Comparison of ENCODE assay signal across 13 cellular contexts in the genomic region with DNA sequence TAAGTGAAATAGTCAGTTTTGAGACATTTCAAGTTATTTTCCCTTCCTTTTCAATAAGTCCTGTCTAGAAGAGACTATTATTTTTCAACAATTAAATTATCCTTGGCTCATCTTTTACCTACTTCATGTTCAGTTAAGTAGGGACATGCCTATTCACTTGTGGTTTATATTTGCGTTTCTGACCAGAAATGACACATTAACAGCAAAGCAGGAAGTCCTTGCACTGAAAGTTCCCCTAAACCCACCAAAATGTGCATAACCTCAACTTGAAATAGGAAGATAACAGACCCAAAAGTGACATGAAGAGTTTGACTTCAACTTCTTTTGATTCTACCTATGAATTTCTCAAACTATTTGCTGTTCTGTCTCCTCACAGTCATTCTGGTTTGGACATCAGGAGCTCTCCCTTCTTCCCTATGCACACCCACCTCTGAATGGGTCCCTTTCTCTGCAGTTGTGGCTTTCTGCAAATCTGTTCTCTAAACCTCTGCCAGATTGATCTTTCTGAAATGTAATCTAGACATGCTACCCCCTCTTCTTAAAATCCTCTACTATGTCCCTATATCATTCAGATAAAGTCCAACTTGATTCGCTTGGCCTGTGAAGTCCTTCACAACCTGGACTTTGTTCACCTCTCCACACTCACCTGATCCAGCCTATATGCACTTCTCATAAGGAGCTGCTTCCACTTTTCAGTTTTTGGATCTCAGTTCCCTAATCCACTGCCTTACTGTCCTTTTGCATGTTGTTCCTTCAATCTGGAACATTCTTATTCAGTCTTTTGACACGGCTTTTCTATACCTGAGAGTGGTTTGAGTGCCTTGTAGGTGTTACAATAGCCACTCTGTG.
DNase-seq lines count a peak whose midpoint lies in the region; ATAC-seq and TF ChIP-seq lines count a peak whose summit lies in the region.
"Had no signal": no experiment of that assay in that cellular context is flagged by ENCODE, and none has a peak within 500 bp of the region (broad histone marks: within the 10 kb centered on the region; RNA-seq: fewer than 3 reads in every experiment).

No MANE protein-coding gene starts in this region.

- POLR2A ChIA-PET in CD8-positive, alpha-beta memory T cell (lab: Charles Lee), result no interaction called here

- H3K36me3 ChIP-seq in left ventricle myocardium inferior, result no peaks in the 10 kb centered on the region
- no peaks in the 10 kb centered on the region for H3K36me3 ChIP-seq in CD8-positive, alpha-beta memory T cell (ENCODE audit: insufficient read depth, low read length)

- ATAC-seq in GM19324 (IDR thresholded peaks at IDR 0.05; ENCODE audit: low FRiP score, unreplicated experiment) (peak; percentile 89), HG02623 (IDR thresholded peaks at IDR 0.05; ENCODE audit: unreplicated experiment) (peak; percentile 94), HG03439 (IDR thresholded peaks at IDR 0.05; ENCODE audit: unreplicated experiment) (peak; percentile 82)
- ATAC-seq: activated CD8-positive, alpha-beta T cell treated with anti-CD3 and anti-CD28 coated beads, Interleukin-2, amount 10 ng/mL, durations not matched to agents 7 days and 5 days had no signal

- CTCF ChIA-PET in CD8-positive, alpha-beta memory T cell (lab: Charles Lee), result no interaction called here
- CTCF ChIA-PET in Calu3 (lab: Charles Lee), result no interaction called here

- TF ChIP-seq CTCF in left ventricle myocardium inferior (IDR thresholded peaks at IDR 0.05; ENCODE audit: borderline replicate concordance) (no peak), Calu3 (IDR thresholded peaks at IDR 0.05; ENCODE audit: unreplicated experiment) (no peak)

- peaks cover 6% of the 10 kb centered on the region for H3K9me3 ChIP-seq in left ventricle myocardium inferior (replicated peaks)
- H3K9me3 ChIP-seq in CD8-positive, alpha-beta memory T cell (ENCODE audit: low read length), result no peaks in the 10 kb centered on the region

- no peak overlapping the region for H3K4me3 ChIP-seq in left ventricle myocardium inferior
- no peak overlapping the region for H3K4me3 ChIP-seq in CD8-positive, alpha-beta memory T cell (ENCODE audit: low read length)

- H3K27me3 ChIP-seq in left ventricle myocardium inferior (ENCODE audit: low read depth), result no peaks in the 10 kb centered on the region
- no peaks in the 10 kb centered on the region for H3K27me3 ChIP-seq in CD8-positive, alpha-beta memory T cell (ENCODE audit: insufficient read depth, low read length, poor library complexity, severe bottlenecking)

- peaks cover 2 to 11% (median 5%) of the 10 kb centered on the region in 5 donors for H3K9me3 Mint-ChIP-seq in CD8-positive, alpha-beta memory T cell
- H3K9me3 Mint-ChIP-seq in Calu3 (ENCODE audit: low read depth, unreplicated experiment), result peaks cover 3% of the 10 kb centered on the region

- H3K4me1 Mint-ChIP-seq in CD8-positive, alpha-beta memory T cell, result no peaks in the 10 kb centered on the region
- H3K4me1 Mint-ChIP-seq in Calu3 (ENCODE audit: low read depth, unreplicated experiment), result no peaks in the 10 kb centered on the region

- intact Hi-C loops in left ventricle myocardium inferior (cut with micrococcal nuclease) (no loop called here), Calu3 (cut with micrococcal nuclease; ENCODE audit: unreplicated experiment) (no loop called here)

- no peaks in the 10 kb centered on the region for H3K36me3 Mint-ChIP-seq in CD8-positive, alpha-beta memory T cell
- no peaks in the 10 kb centered on the region for H3K36me3 Mint-ChIP-seq in Calu3 (ENCODE audit: insufficient read depth, unreplicated experiment)

- no peak for DNase-seq in left ventricle myocardium inferior
- no peak for DNase-seq in CD8-positive, alpha-beta memory T cell
- no peak for DNase-seq in mucosa of gallbladder (ENCODE audit: low spot score)
- no peak for DNase-seq in Calu3
- DNase-seq: activated CD8-positive, alpha-beta T cell treated with anti-CD3 and anti-CD28 coated beads, Interleukin-2, amount 10 ng/mL, durations not matched to agents 7 days and 5 days; DMS53; GOT3; head of caudate nucleus; NCI-H69; SW 1271 had no signal

- H3K4me1 ChIP-seq in left ventricle myocardium inferior, result no peaks in the 10 kb centered on the region
- H3K4me1 ChIP-seq in CD8-positive, alpha-beta memory T cell (ENCODE audit: insufficient read depth, low read length), result no peaks in the 10 kb centered on the region

- H3K27me3 Mint-ChIP-seq in CD8-positive, alpha-beta memory T cell, result no peaks in the 10 kb centered on the region
- H3K27me3 Mint-ChIP-seq in Calu3 (ENCODE audit: unreplicated experiment), result no peaks in the 10 kb centered on the region

- H3K4me3 Mint-ChIP-seq in CD8-positive, alpha-beta memory T cell, result no peak overlapping the region
- no peak overlapping the region for H3K4me3 Mint-ChIP-seq in Calu3 (ENCODE audit: low read depth, unreplicated experiment)
- H3K4me3 Mint-ChIP-seq: activated CD8-positive, alpha-beta T cell treated with anti-CD3 and anti-CD28 coated beads, Interleukin-2, amount 10 ng/mL, durations not matched to agents 7 days and 5 days had no signal

- no peak overlapping the region for H3K27ac Mint-ChIP-seq in CD8-positive, alpha-beta memory T cell
- no peak overlapping the region for H3K27ac Mint-ChIP-seq in Calu3 (ENCODE audit: unreplicated experiment)
- H3K27ac Mint-ChIP-seq: activated CD8-positive, alpha-beta T cell treated with anti-CD3 and anti-CD28 coated beads, Interleukin-2, amount 10 ng/mL, durations not matched to agents 7 days and 5 days had no signal

- BruUV-seq in Calu3 (replicated peaks; lab: Mats Ljungman, UMichigan), result no TSS peak

- H3K27ac ChIP-seq in left ventricle myocardium inferior (replicated peaks), result no peak overlapping the region
- H3K27ac ChIP-seq in CD8-positive, alpha-beta memory T cell (ENCODE audit: low read depth, low read length), result no peak overlapping the region
